8 cellular contexts compared by ENCODE assay signal in genomic region chr2:138373993-138374408, GRCh38.
DNase-seq lines count a peak whose midpoint lies in the region; ATAC-seq and TF ChIP-seq lines count a peak whose summit lies in the region.

No MANE protein-coding gene starts in this region.

- no peaks in the 10 kb centered on the region for H3K27me3 ChIP-seq in uterus

- H3K4me3 ChIP-seq in WI38 (ENCODE audit: low read depth, low read length) (no peak overlapping the region), uterus (no peak overlapping the region)

- TF ChIP-seq POLR2A in uterus (IDR thresholded peaks at IDR 0.05), result no peak

- no peaks in the 10 kb centered on the region for H3K9me3 ChIP-seq in uterus

- TF ChIP-seq CTCF in WI38 (IDR thresholded peaks at IDR 0.05; ENCODE audit: low read depth, low read length), result peak; percentile 49; the same call in 1 of the 2 replicates
- peak; percentile 43 to 55 (median 52) for TF ChIP-seq CTCF in uterus (IDR thresholded peaks at IDR 0.05)

- intact Hi-C loops in uterus (cut with DNase I; ENCODE audit: low total_unique reads), result no loop called here

- peak; percentile 58 for ATAC-seq in GM19452 (IDR thresholded peaks at IDR 0.05; ENCODE audit: unreplicated experiment)
- no peak for ATAC-seq in GM21367 (IDR thresholded peaks at IDR 0.05; ENCODE audit: unreplicated experiment)

- no peaks in the 10 kb centered on the region for H3K4me1 ChIP-seq in uterus

- DNase-seq in CMK (ENCODE audit: low read depth) (peak; percentile 4), NCI-H1105 (lab: John Stamatoyannopoulos, UW) (peak; percentile 5), iPS-NIHi11 (ENCODE audit: low spot score) (peak; percentile 25), uterus (no peak)
- DNase-seq in activated CD4-positive, alpha-beta T cell treated with anti-CD3 and anti-CD28 coated beads for 48 hours, result no peak

- H3K36me3 ChIP-seq in uterus, result no peaks in the 10 kb centered on the region

- H3K27ac ChIP-seq in uterus, result no peak overlapping the region

Comparison
In these comparisons a context has a peak if more than half of its experiments do, and no peak if none do; other contexts are left out.
1. DNase-seq: peak in CMK (single experiment), NCI-H1105 (single experiment) and iPS-NIHi11 (single experiment); none in uterus (0 of 2) and activated CD4-positive, alpha-beta T cell treated with anti-CD3 and anti-CD28 coated beads for 48 hours (single experiment).